7 cellular contexts compared by ENCODE assay signal in genomic region chr12:50400104-50400637, GRCh38. TPM values are rescaled to one million over a fixed set of nuclear protein-coding genes. Genes with fewer than 3 reads are reported as not detected.
DNase-seq lines count a peak whose midpoint lies in the region; ATAC-seq, FAIRE-seq and TF ChIP-seq lines count a peak whose summit lies in the region.

No MANE protein-coding gene starts in this region.

- H3K27ac ChIP-seq in GM12878 (ENCODE audit: control insufficient read depth, insufficient read depth): peak overlapping the region; percentile 70
- H3K27ac ChIP-seq in mesenchymal stem cell (ENCODE audit: low read length, poor library complexity, severe bottlenecking): peak overlapping the region; percentile 92

- no peak for TF ChIP-seq EP300 in GM12878 (IDR thresholded peaks at IDR 0.05; ENCODE audit: borderline replicate concordance in 1 of 2, control insufficient read depth in 1 of 2, low read depth in 2 of 2, low read length in 2 of 2)

- BruUV-seq in GM12878 (replicated peaks; lab: Mats Ljungman, UMichigan): TSS peak; percentile 99

- peaks cover 4% of the 10 kb centered on the region; the same call in 1 of the 2 replicates for H4K20me1 ChIP-seq in GM12878 (ENCODE audit: control insufficient read depth, insufficient read depth)

- no peak for TF ChIP-seq RAD21 in GM12878 (IDR thresholded peaks at IDR 0.05; ENCODE audit: insufficient read depth, low read depth, low read length)

- FAIRE-seq in GM12878 (lab: Jason Lieb, UNC): no peak

- CTCF ChIA-PET in GM12878 (lab: Yijun Ruan, JAX): interaction anchor here (0.6 kb wide), 1 partner anchor 362 kb away, joined by 5 read pairs; no protein-coding TSS in a partner anchor

- H3K4me2 ChIP-seq in GM12878 (ENCODE audit: control insufficient read depth, insufficient read depth) (peak overlapping the region; percentile 1; the same call in 1 of the 2 replicates), mesenchymal stem cell (ENCODE audit: low read length, poor library complexity, severe bottlenecking) (peak overlapping the region; percentile 50)

- RAD21 ChIA-PET in GM12878 (lab: Charles Lee; ENCODE audit: unreplicated experiment): interaction anchor here (0.7 to 1.0 kb wide), 2 partner anchors 188 to 234 kb away, joined by 3 read pairs; no protein-coding TSS in a partner anchor

- POLR2A ChIA-PET in GM12878 (lab: Charles Lee): interaction anchor here (0.6 kb wide), 2 partner anchors 39 to 118 kb away, joined by 3 read pairs; no protein-coding TSS in a partner anchor

- H2BK5ac ChIP-seq in mesenchymal stem cell (ENCODE audit: low read depth, low read length, poor library complexity, severe bottlenecking): no peak overlapping the region

- no peak overlapping the region for H2BK120ac ChIP-seq in mesenchymal stem cell (ENCODE audit: low read depth, low read length)

- H3K9ac ChIP-seq in GM12878 (ENCODE audit: control insufficient read depth, insufficient read depth, low read length) (peak overlapping the region; percentile 88), mesenchymal stem cell (ENCODE audit: low read length) (peak overlapping the region; percentile 95)

- no peak overlapping the region for H4K91ac ChIP-seq in mesenchymal stem cell (ENCODE audit: low read length)

- H3K4me3 ChIP-seq in GM12878 (peak overlapping the region; percentile 76), mesenchymal stem cell (ENCODE audit: insufficient read depth in 1 of 2, low read depth in 1 of 2, low read length in 2 of 2) (peak overlapping the region in 1 of 2 experiments; percentile 98)

- peaks cover 45% of the 10 kb centered on the region for H3K79me2 ChIP-seq in GM12878 (ENCODE audit: control insufficient read depth, insufficient read depth, low read length)

- no peak overlapping the region for H3K14ac ChIP-seq in mesenchymal stem cell (ENCODE audit: low read length in 2 of 2)

- WGBS in GM12878 (ENCODE audit: insufficient coverage, insufficient replicate concordance, low lambda C conversion rate, missing lambda C conversion rate): 0% methylated on average over 8 of the region's 8 CpGs
- WGBS in mesenchymal stem cell: 41% methylated on average over 7 of the region's 8 CpGs

- no peak for TF ChIP-seq POLR2A in GM12878 (IDR thresholded peaks at IDR 0.05; ENCODE audit: low read depth, low read length)

- TF ChIP-seq CTCF in GM12878 (IDR thresholded peaks at IDR 0.05 in 2 of 3, conservative IDR thresholded peaks at IDR 0.05 in 1 of 3; ENCODE audit: control insufficient read depth in 2 of 3, extremely low read depth in 1 of 3, insufficient read depth in 1 of 3, low read depth in 3 of 3, low read length in 3 of 3): no peak

- H3K23ac ChIP-seq in mesenchymal stem cell (ENCODE audit: low read length in 2 of 2): no peak overlapping the region

- in situ Hi-C loops in GM12878 (cut with MboI): no loop called here
- in situ Hi-C loops in KBM-7 (cut with MboI; ENCODE audit: low pct_unique_long_range_greater_than_20kb, low sequenced_read_pairs): no loop called here

- H3K36me3 ChIP-seq in GM12878 (ENCODE audit: control insufficient read depth in 2 of 2, insufficient read depth in 2 of 2, low read length in 1 of 2) (no peaks in the 10 kb centered on the region), mesenchymal stem cell (ENCODE audit: control insufficient read depth in 1 of 2, insufficient read depth in 2 of 2, low read depth in 1 of 2, low read length in 2 of 2) (no peaks in the 10 kb centered on the region)

- H2AK5ac ChIP-seq in mesenchymal stem cell (ENCODE audit: low read length, severe bottlenecking): no peak overlapping the region

- DNase-seq in M059J (ENCODE audit: low read depth): peak; percentile 29
- DNase-seq in GM12878 (ENCODE audit: low read depth, low spot score): no peak
- no peak for DNase-seq in mesenchymal stem cell
- no peak for DNase-seq in medulla oblongata (ENCODE audit: extremely low spot score)
- no peak for DNase-seq in hepatic stellate cell (ENCODE audit: low spot score)
- no peak for DNase-seq in KBM-7

- peak; percentile 24 for ATAC-seq in GM19328 (IDR thresholded peaks at IDR 0.05; ENCODE audit: unreplicated experiment)
- peak; percentile 25 for ATAC-seq in GM12878

- H2BK12ac ChIP-seq in mesenchymal stem cell (ENCODE audit: low read length in 2 of 2): no peak overlapping the region

- H3K79me1 ChIP-seq in mesenchymal stem cell (replicated peaks; ENCODE audit: low read length, poor library complexity, severe bottlenecking): no peaks in the 10 kb centered on the region

- no peak overlapping the region for H3K18ac ChIP-seq in mesenchymal stem cell (ENCODE audit: low read depth in 1 of 2, low read length in 2 of 2)

- intact Hi-C loops in GM12878 (cut with micrococcal nuclease; ENCODE audit: unreplicated experiment): loop anchor here (10.0 kb wide), 1 partner anchor 325 kb away; no protein-coding TSS in a partner anchor

- H2AFZ ChIP-seq in GM12878 (ENCODE audit: control insufficient read depth, low read depth, low read length) (peak overlapping the region; percentile 93), mesenchymal stem cell (ENCODE audit: low read depth, low read length) (no peak overlapping the region)

- no peaks in the 10 kb centered on the region for H3K27me3 ChIP-seq in GM12878 (replicated peaks in 1 of 2; ENCODE audit: control insufficient read depth in 2 of 2, insufficient read depth in 2 of 2, low read length in 1 of 2)
- H3K27me3 ChIP-seq in mesenchymal stem cell (ENCODE audit: control insufficient read depth in 1 of 2, insufficient read depth in 1 of 2, low read length in 2 of 2): no peaks in the 10 kb centered on the region

- SMC1A ChIA-PET in GM12878 (lab: Charles Lee; ENCODE audit: uncharacterized antibody, unreplicated experiment): no interaction called here

- no peak overlapping the region for H4K8ac ChIP-seq in mesenchymal stem cell (ENCODE audit: low read length)

- H3K9me3 ChIP-seq in GM12878 (replicated peaks; ENCODE audit: control insufficient read depth, insufficient read depth, low read length) (no peaks in the 10 kb centered on the region), mesenchymal stem cell (ENCODE audit: control insufficient read depth, low read length) (no peaks in the 10 kb centered on the region)

- H3K4me1 ChIP-seq in GM12878 (ENCODE audit: control insufficient read depth, insufficient read depth, low read length) (no peaks in the 10 kb centered on the region), mesenchymal stem cell (ENCODE audit: control insufficient read depth, insufficient read depth, low read depth, low read length) (peaks cover 7% of the 10 kb centered on the region)

- no peak overlapping the region for H2BK15ac ChIP-seq in mesenchymal stem cell (ENCODE audit: low read depth, poor library complexity, severe bottlenecking)

- H3K4ac ChIP-seq in mesenchymal stem cell (ENCODE audit: low read depth in 1 of 2, low read length in 2 of 2): no peak overlapping the region

TF ChIP-seq in GM12878, 131 proteins besides CTCF, POLR2A, EP300 and RAD21 (continues in another document):
- TF ChIP-seq ZNF384 (IDR thresholded peaks at IDR 0.05; ENCODE audit: borderline replicate concordance, low read depth, low read length): peak; percentile 70; the same call in 1 of the 2 replicates
- no peak for TF ChIP-seq POLR2AphosphoS2 (IDR thresholded peaks at IDR 0.05; ENCODE audit: low read depth, low read length)
- TF ChIP-seq NFYA (IDR thresholded peaks at IDR 0.05; ENCODE audit: borderline replicate concordance, low read depth, low read length): no peak
- no peak for TF ChIP-seq WRNIP1 (IDR thresholded peaks at IDR 0.05; ENCODE audit: borderline replicate concordance, low read depth, low read length)
- TF ChIP-seq KLF5 (IDR thresholded peaks at IDR 0.05; ENCODE audit: partially characterized antibody): peak; percentile 98

RNA-seq across cellular contexts. Expression of gene LARP4, which starts 0.5 kb away (rescaled TPM):
- total RNA-seq in M059J (2014; rRNA removed; shearing (Covaris generic)): 20.4 and 21.1 TPM in 2 replicates
- 53.9 and 56.5 TPM in 2 replicates for total RNA-seq in GM12878 (2013; cell fraction: nucleolus; rRNA removed)
- total RNA-seq in GM12878 (2014; rRNA removed) (28.3 and 29.9 TPM in 2 replicates), GM12878 (2014; rRNA removed; fragmentation: Illumina TruSeq; extraction: Trizol) (40.4 and 41.2 TPM in 2 replicates), GM12878 (2021) (55.8 and 56.2 TPM in 2 replicates)
- polyA plus RNA-seq in GM12878 (2011; ENCODE audit: low read depth): 7.1 TPM
- polyA plus RNA-seq in GM12878 (2011; rRNA removed) (29.9 and 38.5 TPM in 2 replicates), GM12878 (2014; fragmentation: Illumina TruSeq; extraction: Trizol) (51.2 and 52.0 TPM in 2 replicates), GM12878 (2014; fragmentation: Nextera tagmentation; extraction: Ambion mirVana) (10 to 100 TPM; 24.1 to 26.6 TPM), GM12878 (2014; rRNA removed) (25.0 and 26.5 TPM in 2 replicates), GM12878 (2016; fragmentation: Nextera tagmentation; extraction: Ambion mirVana) (10 to 100 TPM; 65.4 to 72.6 TPM)
- polyA plus RNA-seq in GM12878 (2011; cell fraction: cytosol; rRNA removed): 13.9 and 14.5 TPM in 2 replicates
- 18.4 and 22.3 TPM in 2 replicates for polyA plus RNA-seq in GM12878 (2011; cell fraction: nucleus; rRNA removed)
- polyA plus RNA-seq in GM12878 (2012): 9.2 and 10.7 TPM in 2 replicates
- polyA minus RNA-seq in GM12878 (2011; rRNA and poly(A)+ RNA removed): 25.9 and 43.2 TPM in 2 replicates
- polyA minus RNA-seq in GM12878 (2011; cell fraction: cytosol; rRNA and poly(A)+ RNA removed): 23.6 and 28.5 TPM in 2 replicates
- polyA minus RNA-seq in GM12878 (2011; cell fraction: nucleus; rRNA and poly(A)+ RNA removed): 10.8 and 16.3 TPM in 2 replicates
- 25.8 TPM for polyA plus RNA-seq in mesenchymal stem cell (2013, experiment 1 of 2)
- polyA plus RNA-seq in mesenchymal stem cell (2013, experiment 2 of 2): 24.0 TPM

RNA-seq across cellular contexts. Expression of gene FAM186A, which starts 3.8 kb away (rescaled TPM):
- not detected in 2 replicates for total RNA-seq in M059J (2014; rRNA removed; shearing (Covaris generic))
- not detected in 2 replicates for total RNA-seq in GM12878 (2013; cell fraction: nucleolus; rRNA removed)
- total RNA-seq in GM12878 (2014; rRNA removed): not detected in 2 replicates
- total RNA-seq in GM12878 (2014; rRNA removed; fragmentation: Illumina TruSeq; extraction: Trizol): not detected in 2 replicates
- not detected in 2 replicates for total RNA-seq in GM12878 (2021)
- polyA plus RNA-seq in GM12878 (2011; ENCODE audit: low read depth): not detected
- polyA plus RNA-seq in GM12878 (2011; rRNA removed): not detected in 2 replicates
- not detected in 2 replicates for polyA plus RNA-seq in GM12878 (2011; cell fraction: cytosol; rRNA removed)
- polyA plus RNA-seq in GM12878 (2011; cell fraction: nucleus; rRNA removed): not detected in 2 replicates
- 0.10 and 0.14 TPM in 2 replicates for polyA plus RNA-seq in GM12878 (2012)
- not detected in 2 replicates for polyA plus RNA-seq in GM12878 (2014; fragmentation: Illumina TruSeq; extraction: Trizol)
- polyA plus RNA-seq in GM12878 (2014; fragmentation: Nextera tagmentation; extraction: Ambion mirVana): under 1 TPM; 0.04 to 0.06 TPM
- polyA plus RNA-seq in GM12878 (2014; rRNA removed): not detected in 2 replicates
- polyA plus RNA-seq in GM12878 (2016; fragmentation: Nextera tagmentation; extraction: Ambion mirVana): under 1 TPM; 0.11 TPM
- not detected in 2 replicates for polyA minus RNA-seq in GM12878 (2011; rRNA and poly(A)+ RNA removed)
- polyA minus RNA-seq in GM12878 (2011; cell fraction: cytosol; rRNA and poly(A)+ RNA removed): not detected in 2 replicates
- not detected in 2 replicates for polyA minus RNA-seq in GM12878 (2011; cell fraction: nucleus; rRNA and poly(A)+ RNA removed)
- polyA plus RNA-seq in mesenchymal stem cell (2013, experiment 1 of 2): not detected
- polyA plus RNA-seq in mesenchymal stem cell (2013, experiment 2 of 2): not detected
